22 cellular contexts compared by ENCODE assay signal in the genomic region with DNA sequence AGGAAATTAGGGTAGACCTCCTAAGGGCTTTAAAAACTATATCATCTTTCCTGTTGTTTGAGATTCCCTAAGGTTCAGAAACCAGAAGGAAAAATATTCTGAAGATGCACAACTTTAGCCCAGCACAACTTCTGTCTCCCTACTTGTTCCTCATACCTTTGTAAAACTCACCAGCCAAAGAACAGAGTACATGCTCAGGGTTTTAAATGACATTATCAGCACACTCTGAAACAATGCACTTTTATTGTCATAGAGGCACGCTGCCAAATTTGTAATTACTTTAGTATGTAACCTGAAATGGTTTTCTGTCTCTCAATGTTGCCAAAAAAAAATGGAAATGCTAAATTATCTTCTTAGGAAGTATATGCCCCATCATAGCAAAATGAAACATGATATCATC.
"Had no signal": no experiment of that assay in that cellular context is flagged by ENCODE, and none has a peak within 500 bp of the region (broad histone marks: within the 10 kb centered on the region; RNA-seq: fewer than 3 reads in every experiment).

No MANE protein-coding gene starts in this region.

- H3K36me3 ChIP-seq: breast epithelium, esophagus muscularis mucosa, left lung, lower lobe of right lung, spleen, suprapubic skin, tibial artery, upper lobe of right lung had no signal

- H3K27ac ChIP-seq: breast epithelium, esophagus muscularis mucosa, foreskin keratinocyte, left lung, lower lobe of right lung, spleen, suprapubic skin, tibial artery, upper lobe of right lung had no signal

- H3K9me3 ChIP-seq: breast epithelium, esophagus muscularis mucosa, left lung, lower lobe of right lung, suprapubic skin, tibial artery, upper lobe of right lung had no signal

- H3K4me1 Mint-ChIP-seq: nephron had no signal

- H3K27ac Mint-ChIP-seq: activated naive CD4-positive, alpha-beta T cell treated with anti-CD3 and anti-CD28 coated beads, Interleukin-2, amount 50 U/mL, for 72 hours; activated T-cell treated with anti-CD3 and anti-CD28 coated beads, Interleukin-2, amount 50 U/mL, for 72 hours; dendritic cell treated with granulocyte-macrophage colony-stimulating factor and Interleukin-4, amounts not matched to agents 40 ng/mL and 50 ng/mL, for 4 days; nephron had no signal

- H3K27me3 Mint-ChIP-seq: dendritic cell treated with granulocyte-macrophage colony-stimulating factor and Interleukin-4, amounts not matched to agents 40 ng/mL and 50 ng/mL, for 4 days had no signal

- H3K4me3 ChIP-seq: breast epithelium, esophagus muscularis mucosa, left lung, lower lobe of right lung, spleen, suprapubic skin, tibial artery, upper lobe of right lung had no signal

- H3K4me1 ChIP-seq: breast epithelium, esophagus muscularis mucosa, foreskin keratinocyte, left lung, lower lobe of right lung, spleen, suprapubic skin, tibial artery, upper lobe of right lung had no signal

- H3K4me3 Mint-ChIP-seq: activated T-cell treated with anti-CD3 and anti-CD28 coated beads, Interleukin-2, amount 50 U/mL, for 72 hours; dendritic cell treated with granulocyte-macrophage colony-stimulating factor and Interleukin-4, amounts not matched to agents 40 ng/mL and 50 ng/mL, for 4 days; nephron had no signal

- H3K9me3 Mint-ChIP-seq: nephron had no signal

- DNase-seq: activated CD4-positive, alpha-beta T cell treated with anti-CD3 and anti-CD28 coated beads for 4 hours; activated CD4-positive, alpha-beta T cell treated with anti-CD3 and anti-CD28 coated beads, Interleukin-2, amount 50 U/mL, for 4 hours; activated naive CD4-positive, alpha-beta T cell; activated T-cell treated with anti-CD3 and anti-CD28 coated beads for 4 hours; activated T-cell treated with anti-CD3 and anti-CD28 coated beads, Interleukin-2, amount 50 U/mL, for 72 hours; central memory CD4-positive, alpha-beta T cell; foreskin keratinocyte; kidney glomerular epithelial cell; left lung; lower lobe of right lung; posterior cingulate gyrus; right cardiac atrium; spleen; stimulated activated naive CD4-positive, alpha-beta T cell; tibial artery; upper lobe of right lung had no signal

- H3K27me3 ChIP-seq: breast epithelium, esophagus muscularis mucosa, foreskin keratinocyte, left lung, spleen, suprapubic skin, tibial artery, upper lobe of right lung had no signal
